In genomic region chr17:80374732-80375118, GRCh38 we compare ENCODE assay signal across 1 cellular context.
A peak's percentile ranks its signal among the peaks of the same experiment; 100 is the strongest.
TF ChIP-seq lines count a peak whose summit lies in the region.

No MANE protein-coding gene starts in this region.

TF ChIP-seq in K562, 482 proteins besides CTCF, POLR2A, EP300 and RAD21:
- peak; percentile 45; the same call in 1 of the 2 replicates for TF ChIP-seq ZNF316 (IDR thresholded peaks at IDR 0.05)
- TF ChIP-seq TSHZ1 (CRISPR knock-in tag; IDR thresholded peaks at IDR 0.05): no peak
- 0 out of 2 replicates have a peak, but pooled peaks have one; percentile 18 for TF ChIP-seq C11orf30 (IDR thresholded peaks at IDR 0.05; ENCODE audit: low read depth)
- no peak for TF ChIP-seq MBD2 (IDR thresholded peaks at IDR 0.05; ENCODE audit: borderline replicate concordance, low read depth)
- TF ChIP-seq CREB3 (tag; conservative IDR thresholded peaks at IDR 0.05; ENCODE audit: low read depth): no peak
- no peak for TF ChIP-seq HNRNPL (IDR thresholded peaks at IDR 0.05; ENCODE audit: low read depth, low read length)
